In the genomic region with DNA sequence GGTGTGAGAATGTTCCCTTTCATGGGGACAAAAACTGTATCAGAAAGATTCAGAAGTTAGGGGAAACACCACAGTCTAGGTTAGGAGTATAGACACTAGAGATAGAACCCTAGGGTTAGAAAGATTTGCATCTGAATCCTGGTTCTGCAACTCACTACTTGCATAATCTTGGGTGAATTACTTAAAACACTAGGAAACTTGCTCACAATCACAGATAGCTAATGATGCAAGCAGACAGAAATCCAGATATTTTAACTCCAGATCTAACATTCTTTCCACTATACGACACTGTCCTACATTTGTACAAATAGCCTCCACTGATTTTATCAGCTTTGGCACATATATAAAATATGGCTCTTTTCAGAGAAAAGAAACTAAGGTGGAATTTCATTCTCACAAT, we compare ENCODE assay signal across 18 cellular contexts. TPM values are rescaled to one million over a fixed set of nuclear protein-coding genes. Genes with fewer than 3 reads are reported as not detected.
"Had no signal": no experiment of that assay in that cellular context is flagged by ENCODE, and none has a peak within 500 bp of the region (broad histone marks: within the 10 kb centered on the region; RNA-seq: fewer than 3 reads in every experiment).

No MANE protein-coding gene starts in this region.

- H3K27ac Mint-ChIP-seq: activated CD4-positive, alpha-beta memory T cell treated with anti-CD3 and anti-CD28 coated beads for 36 hours; activated CD4-positive, alpha-beta T cell treated with anti-CD3 and anti-CD28 coated beads for 36 hours; activated naive CD4-positive, alpha-beta T cell treated with anti-CD3 and anti-CD28 coated beads, Interleukin-2, amount 50 U/mL, for 24 hours; mesothelial cell of epicardium; T-helper 17 cell had no signal

- H3K27me3 Mint-ChIP-seq: activated CD4-positive, alpha-beta memory T cell treated with anti-CD3 and anti-CD28 coated beads for 36 hours; activated CD4-positive, alpha-beta T cell treated with anti-CD3 and anti-CD28 coated beads for 36 hours; activated naive CD4-positive, alpha-beta T cell treated with anti-CD3 and anti-CD28 coated beads, Interleukin-2, amount 50 U/mL, for 24 hours; T-helper 17 cell had no signal

- H3K27ac ChIP-seq: brain microvascular endothelial cell, gastrocnemius medialis, heart left ventricle, lower lobe of right lung, right lobe of liver had no signal

- H3K4me3 ChIP-seq: gastrocnemius medialis, heart left ventricle, lower lobe of right lung, right lobe of liver had no signal

- H3K36me3 ChIP-seq: brain microvascular endothelial cell had no signal

- H3K27me3 ChIP-seq: brain microvascular endothelial cell, gastrocnemius medialis, heart left ventricle, right lobe of liver had no signal

- H3K4me3 Mint-ChIP-seq: activated CD4-positive, alpha-beta memory T cell treated with anti-CD3 and anti-CD28 coated beads for 36 hours; activated CD4-positive, alpha-beta T cell treated with anti-CD3 and anti-CD28 coated beads for 36 hours; activated naive CD4-positive, alpha-beta T cell treated with anti-CD3 and anti-CD28 coated beads, Interleukin-2, amount 50 U/mL, for 24 hours; activated T-cell treated with anti-CD3 and anti-CD28 coated beads, Interleukin-2, amount 50 U/mL, for 4 hours; mesothelial cell of epicardium; stimulated activated effector memory CD8-positive, alpha-beta T cell treated with anti-CD3 and anti-CD28 coated beads, Interleukin-12 subunit alpha, Interleukin-12 subunit beta, amount 100 ng/mL, for 72 hours; T-helper 17 cell had no signal

- DNase-seq: activated CD4-positive, alpha-beta memory T cell treated with anti-CD3 and anti-CD28 coated beads for 36 hours; activated CD4-positive, alpha-beta T cell treated with anti-CD3 and anti-CD28 coated beads for 36 hours; activated effector memory CD4-positive, alpha-beta T cell treated with anti-CD3 and anti-CD28 coated beads, Interleukin-2, amount 50 U/mL, for 16 hours; activated T-cell treated with anti-CD3 and anti-CD28 coated beads, Interleukin-2, amount 50 U/mL, for 4 hours; amygdala; brain microvascular endothelial cell; gastrocnemius medialis; heart left ventricle; left cardiac atrium; lower lobe of right lung; right lobe of liver; stimulated activated CD4-positive, alpha-beta T cell treated with anti-CD3 and anti-CD28 coated beads, Interleukin-2, amount 100 ng/mL, for 24 hours; T-helper 17 cell had no signal

- H3K9me3 Mint-ChIP-seq: activated CD4-positive, alpha-beta memory T cell treated with anti-CD3 and anti-CD28 coated beads for 36 hours; activated naive CD4-positive, alpha-beta T cell treated with anti-CD3 and anti-CD28 coated beads, Interleukin-2, amount 50 U/mL, for 24 hours; activated T-cell treated with anti-CD3 and anti-CD28 coated beads, Interleukin-2, amount 50 U/mL, for 4 hours; mesothelial cell of epicardium; stimulated activated effector memory CD8-positive, alpha-beta T cell treated with anti-CD3 and anti-CD28 coated beads, Interleukin-12 subunit alpha, Interleukin-12 subunit beta, amount 100 ng/mL, for 72 hours had no signal

- ATAC-seq: activated CD4-positive, alpha-beta T cell treated with anti-CD3 and anti-CD28 coated beads for 36 hours; activated T-cell treated with anti-CD3 and anti-CD28 coated beads, Interleukin-2, amount 50 U/mL, for 4 hours; gastrocnemius medialis; heart left ventricle; left cardiac atrium; lower lobe of right lung; right lobe of liver; stimulated activated effector memory CD8-positive, alpha-beta T cell treated with anti-CD3 and anti-CD28 coated beads, Interleukin-12 subunit alpha, Interleukin-12 subunit beta, amount 100 ng/mL, for 72 hours; T-helper 17 cell had no signal

- H3K9me3 ChIP-seq: gastrocnemius medialis, heart left ventricle, lower lobe of right lung, right lobe of liver had no signal

- H3K4me1 ChIP-seq: lower lobe of right lung, right lobe of liver had no signal

RNA-seq across cellular contexts. Expression of a gene that starts 30.8 kb away (rescaled TPM):
- total RNA-seq: activated CD4-positive, alpha-beta memory T cell treated with anti-CD3 and anti-CD28 coated beads for 36 hours; activated CD4-positive, alpha-beta T cell treated with anti-CD3 and anti-CD28 coated beads for 36 hours; activated T-cell treated with anti-CD3 and anti-CD28 coated beads, Interleukin-2, amount 50 U/mL, for 4 hours; gastrocnemius medialis; lower lobe of right lung; pulmonary artery endothelial cell; right lobe of liver; T-helper 17 cell had no signal
- polyA plus RNA-seq: neural cell had no signal
